Comparison of ENCODE assay signal across 9 cellular contexts in genomic region chr13:100434010-100434763, GRCh38.
DNase-seq lines count a peak whose midpoint lies in the region; ATAC-seq and TF ChIP-seq lines count a peak whose summit lies in the region.
"Had no signal": no experiment of that assay in that cellular context is flagged by ENCODE, and none has a peak within 500 bp of the region (broad histone marks: within the 10 kb centered on the region; RNA-seq: fewer than 3 reads in every experiment).

No MANE protein-coding gene starts in this region.

- H3K27me3 ChIP-seq in left lung, result no peaks in the 10 kb centered on the region
- no peaks in the 10 kb centered on the region for H3K27me3 ChIP-seq in right cardiac atrium (ENCODE audit: control insufficient read depth, insufficient read depth)

- no peaks in the 10 kb centered on the region for H3K9me3 ChIP-seq in left lung
- no peaks in the 10 kb centered on the region for H3K9me3 ChIP-seq in right cardiac atrium (ENCODE audit: control insufficient read depth, low read length)

- H3K27me3 Mint-ChIP-seq in activated naive CD4-positive, alpha-beta T cell treated with anti-CD3 and anti-CD28 coated beads, Interleukin-2, amount 10 ng/mL, durations not matched to agents 7 days and 5 days, result no peaks in the 10 kb centered on the region
- no peaks in the 10 kb centered on the region for H3K27me3 Mint-ChIP-seq in type B pancreatic cell
- H3K27me3 Mint-ChIP-seq: B cell had no signal

- H3K4me1 ChIP-seq in left lung, result no peaks in the 10 kb centered on the region
- H3K4me1 ChIP-seq in right cardiac atrium (ENCODE audit: control insufficient read depth, insufficient read depth, low read length), result no peaks in the 10 kb centered on the region

- no peak for DNase-seq in activated naive CD4-positive, alpha-beta T cell treated with anti-CD3 and anti-CD28 coated beads, Interleukin-2, amount 10 ng/mL, durations not matched to agents 7 days and 5 days
- DNase-seq in activated naive CD4-positive, alpha-beta T cell (lab: John Stamatoyannopoulos, UW), result no peak
- peak; percentile 38 to 66 for DNase-seq in cardiac fibroblast (ENCODE audit: low read depth in 2 of 2)
- DNase-seq in type B pancreatic cell (ENCODE audit: extremely low spot score, unreplicated experiment), result no peak
- DNase-seq in left lung, result no peak
- no peak for DNase-seq in NCI-H146 (lab: John Stamatoyannopoulos, UW)
- DNase-seq in right cardiac atrium, result no peak

- peaks cover 35% of the 10 kb centered on the region for H3K4me1 Mint-ChIP-seq in activated naive CD4-positive, alpha-beta T cell treated with anti-CD3 and anti-CD28 coated beads, Interleukin-2, amount 10 ng/mL, durations not matched to agents 7 days and 5 days
- peaks cover 12% of the 10 kb centered on the region for H3K4me1 Mint-ChIP-seq in type B pancreatic cell (ENCODE audit: unreplicated experiment)
- H3K4me1 Mint-ChIP-seq: B cell had no signal

- peak; percentile 89 for ATAC-seq in HG03135 (IDR thresholded peaks at IDR 0.05; ENCODE audit: unreplicated experiment)
- no peak for ATAC-seq in left lung
- ATAC-seq in right cardiac atrium, result no peak

- no peak overlapping the region for H3K4me3 Mint-ChIP-seq in activated naive CD4-positive, alpha-beta T cell treated with anti-CD3 and anti-CD28 coated beads, Interleukin-2, amount 10 ng/mL, durations not matched to agents 7 days and 5 days
- peak overlapping the region; percentile 26 for H3K4me3 Mint-ChIP-seq in type B pancreatic cell
- H3K4me3 Mint-ChIP-seq: B cell had no signal

- TF ChIP-seq CTCF in cardiac fibroblast (IDR thresholded peaks at IDR 0.05; ENCODE audit: low read depth, low read length) (no peak), type B pancreatic cell (conservative IDR thresholded peaks at IDR 0.05) (no peak), left lung (IDR thresholded peaks at IDR 0.05) (no peak)

- 88% methylated on average over 5 of the region's 5 CpGs for WGBS in right cardiac atrium

- H3K36me3 ChIP-seq in left lung, result no peaks in the 10 kb centered on the region

- H3K9me3 Mint-ChIP-seq in activated naive CD4-positive, alpha-beta T cell treated with anti-CD3 and anti-CD28 coated beads, Interleukin-2, amount 10 ng/mL, durations not matched to agents 7 days and 5 days, result peaks cover 5% of the 10 kb centered on the region
- peaks cover 8% of the 10 kb centered on the region for H3K9me3 Mint-ChIP-seq in type B pancreatic cell

- H3K4me3 ChIP-seq in cardiac fibroblast (replicated peaks in 1 of 2; ENCODE audit: low read depth in 2 of 2, low read length in 2 of 2), result no peak overlapping the region
- no peak overlapping the region for H3K4me3 ChIP-seq in left lung
- no peak overlapping the region for H3K4me3 ChIP-seq in right cardiac atrium (ENCODE audit: low read length)

- peaks cover 16% of the 10 kb centered on the region for H3K36me3 Mint-ChIP-seq in activated naive CD4-positive, alpha-beta T cell treated with anti-CD3 and anti-CD28 coated beads, Interleukin-2, amount 10 ng/mL, durations not matched to agents 7 days and 5 days
- peaks cover 42% of the 10 kb centered on the region for H3K36me3 Mint-ChIP-seq in type B pancreatic cell

- CTCF ChIA-PET in activated naive CD4-positive, alpha-beta T cell treated with anti-CD3 and anti-CD28 coated beads, Interleukin-2, amount 10 ng/mL, durations not matched to agents 7 days and 5 days (lab: Charles Lee), result interaction anchor here (0.9 to 1.1 kb wide), 2 partner anchors 40 to 81 kb away, joined by 4 to 5 read pairs; no protein-coding TSS in a partner anchor

- no peak overlapping the region for H3K27ac ChIP-seq in left lung
- H3K27ac ChIP-seq in right cardiac atrium (ENCODE audit: low read length), result no peak overlapping the region

- H3K27ac Mint-ChIP-seq in activated naive CD4-positive, alpha-beta T cell treated with anti-CD3 and anti-CD28 coated beads, Interleukin-2, amount 10 ng/mL, durations not matched to agents 7 days and 5 days, result peak overlapping the region; percentile 15
- H3K27ac Mint-ChIP-seq in type B pancreatic cell, result peak overlapping the region; percentile 97
- H3K27ac Mint-ChIP-seq: B cell had no signal

- intact Hi-C loops in left lung (cut with DNase I), result no loop called here
- intact Hi-C loops in right cardiac atrium (cut with DNase I), result no loop called here

Comparison
In these comparisons a context has a peak if more than half of its experiments do, and no peak if none do; other contexts are left out.
1. DNase-seq: peak in cardiac fibroblast (2 of 2); none in activated naive CD4-positive, alpha-beta T cell treated with anti-CD3 and anti-CD28 coated beads, Interleukin-2, amount 10 ng/mL, durations not matched to agents 7 days and 5 days (single experiment), activated naive CD4-positive, alpha-beta T cell (0 of 4), type B pancreatic cell (single experiment), left lung (0 of 2), NCI-H146 (single experiment) and right cardiac atrium (0 of 3).